In the genomic region with DNA sequence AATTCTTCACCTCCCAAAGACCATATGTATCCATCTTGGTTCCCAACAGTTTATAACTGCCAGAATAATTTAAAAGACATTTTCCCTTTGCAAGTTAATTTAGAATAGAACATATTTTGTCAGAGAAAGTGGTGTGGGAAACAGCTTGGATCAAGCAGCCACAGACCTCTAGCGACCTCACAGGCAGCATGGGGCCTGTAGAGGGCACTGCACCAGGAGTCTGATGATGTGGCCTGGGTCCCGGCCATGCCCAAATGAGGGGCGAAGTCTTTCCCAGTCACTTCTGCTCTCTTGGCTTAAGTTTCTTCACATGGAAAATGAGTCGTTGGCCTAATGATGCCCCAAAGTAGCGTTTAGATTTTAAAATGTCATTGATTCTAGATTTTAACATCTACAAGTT, we compare ENCODE assay signal across 26 cellular contexts.
DNase-seq lines count a peak whose midpoint lies in the region; ATAC-seq and TF ChIP-seq lines count a peak whose summit lies in the region.
"Had no signal": no experiment of that assay in that cellular context is flagged by ENCODE, and none has a peak within 500 bp of the region (broad histone marks: within the 10 kb centered on the region; RNA-seq: fewer than 3 reads in every experiment).

No MANE protein-coding gene starts in this region.

- peaks cover 15% of the 10 kb centered on the region for H3K27me3 ChIP-seq in DND-41 (ENCODE audit: insufficient read depth, low read length, poor library complexity)
- no peaks in the 10 kb centered on the region for H3K27me3 ChIP-seq in kidney epithelial cell (ENCODE audit: control insufficient read depth, insufficient read depth, low read length)
- H3K27me3 ChIP-seq: BLaER1 treated with 17β-estradiol and CSF1 and Interleukin-3, amounts not matched to agents 10 nM and 100 nM; upper lobe of left lung had no signal

- no peaks in the 10 kb centered on the region for H3K36me3 Mint-ChIP-seq in WTC11
- no peaks in the 10 kb centered on the region for H3K36me3 Mint-ChIP-seq in activated T-cell treated with anti-CD3 and anti-CD28 coated beads, Interleukin-2, amount 50 U/mL, for 72 hours (ENCODE audit: insufficient read depth in 2 of 2)
- H3K36me3 Mint-ChIP-seq: activated naive CD4-positive, alpha-beta T cell treated with anti-CD3 and anti-CD28 coated beads, Interleukin-2, amount 50 U/mL, for 24 hours; stimulated activated memory B cell treated with anti-CD40 and anti-IgM and Interleukin-4, amounts not matched to agents 10 μg/mL and 1 μg/mL and 100 μg/mL, for 72 hours had no signal

- H3K9me3 Mint-ChIP-seq in WTC11 = no peaks in the 10 kb centered on the region
- no peaks in the 10 kb centered on the region for H3K9me3 Mint-ChIP-seq in activated T-cell treated with anti-CD3 and anti-CD28 coated beads, Interleukin-2, amount 50 U/mL, for 72 hours
- H3K9me3 Mint-ChIP-seq: activated naive CD4-positive, alpha-beta T cell treated with anti-CD3 and anti-CD28 coated beads, Interleukin-2, amount 50 U/mL, for 24 hours; stimulated activated memory B cell treated with anti-CD40 and anti-IgM and Interleukin-4, amounts not matched to agents 10 μg/mL and 1 μg/mL and 100 μg/mL, for 72 hours; T-helper 2 cell treated with Interferon-gamma antibody and Interleukin-4, amounts not matched to agents 5 μg/mL and 100 μg/mL, for 36 hours had no signal

- no peak overlapping the region for H3K4me3 ChIP-seq in DND-41 (ENCODE audit: low read depth in 1 of 2, low read length in 2 of 2)
- no peak overlapping the region for H3K4me3 ChIP-seq in kidney epithelial cell (ENCODE audit: low read depth, low read length)
- H3K4me3 ChIP-seq: BLaER1 treated with 17β-estradiol and CSF1 and Interleukin-3, amounts not matched to agents 10 nM and 100 nM; upper lobe of left lung had no signal

- no peak overlapping the region for H3K27ac ChIP-seq in DND-41 (ENCODE audit: low read length)
- H3K27ac ChIP-seq: BLaER1 treated with 17β-estradiol and CSF1 and Interleukin-3, amounts not matched to agents 10 nM and 100 nM; neutrophil; upper lobe of left lung had no signal

- H2AFZ ChIP-seq in DND-41 (ENCODE audit: low read depth, low read length) = no peak overlapping the region

- peaks cover 22% of the 10 kb centered on the region for H3K4me1 Mint-ChIP-seq in WTC11
- H3K4me1 Mint-ChIP-seq in activated T-cell treated with anti-CD3 and anti-CD28 coated beads, Interleukin-2, amount 50 U/mL, for 72 hours (ENCODE audit: low read depth) = no peaks in the 10 kb centered on the region
- H3K4me1 Mint-ChIP-seq: activated CD4-positive, alpha-beta T cell treated with anti-CD3 and anti-CD28 coated beads for 36 hours; activated naive CD4-positive, alpha-beta T cell treated with anti-CD3 and anti-CD28 coated beads, Interleukin-2, amount 50 U/mL, for 24 hours; stimulated activated memory B cell treated with anti-CD40 and anti-IgM and Interleukin-4, amounts not matched to agents 10 μg/mL and 1 μg/mL and 100 μg/mL, for 72 hours had no signal

- no peak overlapping the region for H3K27ac Mint-ChIP-seq in WTC11
- no peak overlapping the region for H3K27ac Mint-ChIP-seq in activated T-cell treated with anti-CD3 and anti-CD28 coated beads, Interleukin-2, amount 50 U/mL, for 72 hours
- H3K27ac Mint-ChIP-seq: activated CD4-positive, alpha-beta T cell treated with anti-CD3 and anti-CD28 coated beads for 36 hours; activated naive CD4-positive, alpha-beta T cell treated with anti-CD3 and anti-CD28 coated beads, Interleukin-2, amount 50 U/mL, for 24 hours; stimulated activated memory B cell treated with anti-CD40 and anti-IgM and Interleukin-4, amounts not matched to agents 10 μg/mL and 1 μg/mL and 100 μg/mL, for 72 hours; T-helper 2 cell treated with Interferon-gamma antibody and Interleukin-4, amounts not matched to agents 5 μg/mL and 100 μg/mL, for 36 hours had no signal

- H3K27me3 Mint-ChIP-seq in WTC11 (ENCODE audit: low read depth) = no peaks in the 10 kb centered on the region
- H3K27me3 Mint-ChIP-seq in activated T-cell treated with anti-CD3 and anti-CD28 coated beads, Interleukin-2, amount 50 U/mL, for 72 hours (ENCODE audit: low read depth) = peaks cover 4% of the 10 kb centered on the region
- H3K27me3 Mint-ChIP-seq: activated CD4-positive, alpha-beta T cell treated with anti-CD3 and anti-CD28 coated beads for 36 hours; activated naive CD4-positive, alpha-beta T cell treated with anti-CD3 and anti-CD28 coated beads, Interleukin-2, amount 50 U/mL, for 24 hours; stimulated activated memory B cell treated with anti-CD40 and anti-IgM and Interleukin-4, amounts not matched to agents 10 μg/mL and 1 μg/mL and 100 μg/mL, for 72 hours had no signal

- no peaks in the 10 kb centered on the region for H4K20me1 ChIP-seq in DND-41 (ENCODE audit: insufficient read depth, low read length)
- H4K20me1 ChIP-seq: BLaER1 treated with 17β-estradiol and CSF1 and Interleukin-3, amounts not matched to agents 10 nM and 100 nM had no signal

- no peak overlapping the region for H3K4me2 ChIP-seq in DND-41 (ENCODE audit: insufficient read depth, low read length)
- H3K4me2 ChIP-seq: BLaER1 treated with 17β-estradiol and CSF1 and Interleukin-3, amounts not matched to agents 10 nM and 100 nM had no signal

- CTCF ChIA-PET in WTC11 (lab: Charles Lee) = interaction anchor here (0.6 to 2.3 kb wide), 12 partner anchors 9 to 167 kb away, joined by 3 to 13 read pairs (median 3); no protein-coding TSS in a partner anchor

- ATAC-seq in DND-41 (ENCODE audit: insufficient read depth, low read depth) (no peak), WTC11 (peak; percentile 94), HG03097 (IDR thresholded peaks at IDR 0.05; ENCODE audit: low FRiP score, unreplicated experiment) (no peak)
- no peak for ATAC-seq in activated T-cell treated with anti-CD3 and anti-CD28 coated beads, Interleukin-2, amount 50 U/mL, for 72 hours (replicated peaks in 1 of 2)
- ATAC-seq: activated CD4-positive, alpha-beta T cell treated with anti-CD3 and anti-CD28 coated beads for 36 hours; left lobe of liver; stimulated activated memory B cell treated with anti-CD40 and anti-IgM and Interleukin-4, amounts not matched to agents 10 μg/mL and 1 μg/mL and 100 μg/mL, for 72 hours had no signal

- POLR2A ChIA-PET in WTC11 (lab: Charles Lee) = no interaction called here

- no peak for DNase-seq in DND-41
- DNase-seq in HuH-7 (ENCODE audit: low spot score) = peak; percentile 8
- DNase-seq in WTC11 (ENCODE audit: low spot score) = peak; percentile 57
- DNase-seq in kidney epithelial cell (ENCODE audit: low read depth) = no peak
- DNase-seq in stimulated activated CD4-positive, alpha-beta T cell treated with anti-CD3 and anti-CD28 coated beads, Interleukin-4, amount 100 ng/mL, for 4 hours = no peak
- DNase-seq in activated T-cell treated with anti-CD3 and anti-CD28 coated beads, Interleukin-2, amount 50 U/mL, for 72 hours = no peak
- DNase-seq in RPMI8226 = no peak
- DNase-seq: activated CD4-positive, alpha-beta T cell treated with anti-CD3 and anti-CD28 coated beads for 36 hours; amniotic stem cell; Caco-2; DMS53; hypothalamus; KBM-7; MM.1S; NCI-H146; NCI-H226; NCI-H526 treated with DMSO at 0.1 percent for 48 hours; SIG-M5 had no signal

- H3K4me3 Mint-ChIP-seq in WTC11 = no peak overlapping the region
- no peak overlapping the region for H3K4me3 Mint-ChIP-seq in activated T-cell treated with anti-CD3 and anti-CD28 coated beads, Interleukin-2, amount 50 U/mL, for 72 hours
- H3K4me3 Mint-ChIP-seq: activated CD4-positive, alpha-beta T cell treated with anti-CD3 and anti-CD28 coated beads for 36 hours; activated naive CD4-positive, alpha-beta T cell treated with anti-CD3 and anti-CD28 coated beads, Interleukin-2, amount 50 U/mL, for 24 hours; stimulated activated memory B cell treated with anti-CD40 and anti-IgM and Interleukin-4, amounts not matched to agents 10 μg/mL and 1 μg/mL and 100 μg/mL, for 72 hours; T-helper 2 cell treated with Interferon-gamma antibody and Interleukin-4, amounts not matched to agents 5 μg/mL and 100 μg/mL, for 36 hours had no signal

- no peak overlapping the region for H3K9ac ChIP-seq in DND-41 (ENCODE audit: low read depth, low read length)
- H3K9ac ChIP-seq: BLaER1 treated with 17β-estradiol and CSF1 and Interleukin-3, amounts not matched to agents 10 nM and 100 nM had no signal

- TF ChIP-seq CTCF in DND-41 (IDR thresholded peaks at IDR 0.05; ENCODE audit: borderline replicate concordance, extremely low read depth, low read length, poor library complexity, severe bottlenecking) = peak; percentile 29
- no peak; the same call in 1 of the 2 replicates for TF ChIP-seq CTCF in WTC11 (IDR thresholded peaks at IDR 0.05)
- TF ChIP-seq CTCF in kidney epithelial cell (IDR thresholded peaks at IDR 0.05; ENCODE audit: insufficient read depth, low read length, poor library complexity, severe bottlenecking) = peak; percentile 4

- no peaks in the 10 kb centered on the region for H3K9me3 ChIP-seq in DND-41 (ENCODE audit: insufficient read depth, low read length, severe bottlenecking)
- H3K9me3 ChIP-seq: BLaER1 treated with 17β-estradiol and CSF1 and Interleukin-3, amounts not matched to agents 10 nM and 100 nM; Caco-2; neutrophil; upper lobe of left lung had no signal

- no peaks in the 10 kb centered on the region for H3K4me1 ChIP-seq in DND-41 (ENCODE audit: insufficient read depth, low read length)
- H3K4me1 ChIP-seq: BLaER1 treated with 17β-estradiol and CSF1 and Interleukin-3, amounts not matched to agents 10 nM and 100 nM; Caco-2; upper lobe of left lung had no signal

- H3K36me3 ChIP-seq in DND-41 (ENCODE audit: insufficient read depth, low read length) = no peaks in the 10 kb centered on the region
- no peaks in the 10 kb centered on the region for H3K36me3 ChIP-seq in kidney epithelial cell (ENCODE audit: control insufficient read depth, insufficient read depth, low read length)
- H3K36me3 ChIP-seq: BLaER1 treated with 17β-estradiol and CSF1 and Interleukin-3, amounts not matched to agents 10 nM and 100 nM; neutrophil; upper lobe of left lung had no signal

- no peaks in the 10 kb centered on the region for H3K79me2 ChIP-seq in DND-41 (ENCODE audit: insufficient read depth, low read length)

TF ChIP-seq in WTC11, 78 proteins besides CTCF, POLR2A, EP300 and RAD21 (continues in another document):
- no peak for TF ChIP-seq ATF1 (CRISPR knock-in tag; IDR thresholded peaks at IDR 0.05)
- TF ChIP-seq JAZF1 (CRISPR knock-in tag; IDR thresholded peaks at IDR 0.05) = no peak
- no peak for TF ChIP-seq CBFB (CRISPR knock-in tag; IDR thresholded peaks at IDR 0.05; ENCODE audit: low read depth)
- TF ChIP-seq ZNF219 (CRISPR knock-in tag; IDR thresholded peaks at IDR 0.05; ENCODE audit: borderline replicate concordance) = no peak

Comparison
In these comparisons a context has a peak if more than half of its experiments do, and no peak if none do; other contexts are left out.
1. DNase-seq: peak in HuH-7 (single experiment) and WTC11 (single experiment); none in DND-41 (single experiment), kidney epithelial cell (single experiment), stimulated activated CD4-positive, alpha-beta T cell treated with anti-CD3 and anti-CD28 coated beads, Interleukin-4, amount 100 ng/mL, for 4 hours (0 of 2), activated T-cell treated with anti-CD3 and anti-CD28 coated beads, Interleukin-2, amount 50 U/mL, for 72 hours (0 of 2) and RPMI8226 (single experiment).